8 cellular contexts compared by ENCODE assay signal in the genomic region with DNA sequence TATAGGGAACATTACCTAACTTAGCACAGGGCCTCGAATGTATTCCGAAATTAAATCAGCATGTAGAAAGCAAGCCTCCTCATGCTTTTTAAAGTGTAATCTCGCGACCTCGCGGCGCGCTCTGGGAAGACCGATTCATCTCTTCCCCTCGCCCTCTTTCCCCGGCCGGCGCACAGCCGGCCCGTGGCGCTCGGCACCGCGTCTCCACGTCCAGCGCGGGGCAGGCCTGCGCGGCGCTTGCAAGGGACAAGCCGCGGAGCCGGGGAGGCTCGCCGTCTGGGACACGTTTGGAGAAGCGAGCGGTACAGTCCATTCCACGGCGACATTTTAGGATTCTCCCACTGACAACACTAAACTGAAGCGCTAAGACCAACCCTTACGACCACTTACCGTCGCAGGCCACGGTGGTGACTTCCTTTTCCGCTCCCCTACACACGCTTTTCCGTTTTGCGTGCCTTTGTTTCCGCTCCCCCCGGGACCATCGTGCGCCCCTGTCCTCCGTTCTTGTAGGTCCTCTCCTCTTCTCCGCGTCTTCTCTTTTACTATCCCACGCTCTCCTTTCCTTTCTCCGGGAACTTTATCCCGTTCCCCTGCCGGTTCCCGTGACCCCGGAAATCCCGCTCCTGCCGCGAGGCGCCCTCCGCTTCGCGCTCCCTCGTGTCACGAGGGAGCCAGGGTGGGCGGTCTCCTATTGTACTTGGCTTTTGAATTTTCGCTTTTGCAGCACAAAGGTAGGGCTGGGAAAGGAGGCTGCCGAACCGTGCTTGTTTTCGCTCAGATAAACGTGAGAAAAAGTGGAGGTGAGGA. TPM values are rescaled to one million over a fixed set of nuclear protein-coding genes. Genes with fewer than 3 reads are reported as not detected.
DNase-seq lines count a peak whose midpoint lies in the region; ATAC-seq and TF ChIP-seq lines count a peak whose summit lies in the region.

A gene with protein sequence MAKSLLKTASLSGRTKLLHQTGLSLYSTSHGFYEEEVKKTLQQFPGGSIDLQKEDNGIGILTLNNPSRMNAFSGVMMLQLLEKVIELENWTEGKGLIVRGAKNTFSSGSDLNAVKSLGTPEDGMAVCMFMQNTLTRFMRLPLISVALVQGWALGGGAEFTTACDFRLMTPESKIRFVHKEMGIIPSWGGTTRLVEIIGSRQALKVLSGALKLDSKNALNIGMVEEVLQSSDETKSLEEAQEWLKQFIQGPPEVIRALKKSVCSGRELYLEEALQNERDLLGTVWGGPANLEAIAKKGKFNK (minus strand): TSS at position 664 of the 807 bp plus-strand sequence. CDS start 12,581 bp downstream, outside the sequence.

- no peaks in the 10 kb centered on the region for H3K9me3 ChIP-seq in left lung

- H3K4me1 ChIP-seq in left lung = peaks cover 9 to 75% of the 10 kb centered on the region in 2 donors

- peak within 1 kb of the TSS; percentile 87 to 91 for H3K27ac ChIP-seq in left lung

- no peak for DNase-seq in AG09309 (ENCODE audit: low read depth)
- peak; percentile 39 for DNase-seq in NCI-H446 treated with DMSO at 0.1 percent for 48 hours (lab: John Stamatoyannopoulos, UW)
- DNase-seq in activated CD4-positive, alpha-beta T cell treated with anti-CD3 and anti-CD28 coated beads for 1 hour = peak; percentile 53
- peak; percentile 60 for DNase-seq in dedifferentiated amniotic fluid mesenchymal stem cell (ENCODE audit: extremely low spot score)
- peak; percentile 74 to 94 for DNase-seq in left lung
- DNase-seq in stimulated activated CD4-positive, alpha-beta T cell treated with anti-CD3 and anti-CD28 coated beads, Interleukin-2, amount 100 ng/mL, for 4 hours (ENCODE audit: low read depth) = peak; percentile 59

- intact Hi-C loops in left lung (cut with DNase I) = no loop called here

- H3K27me3 ChIP-seq in left lung = no peaks in the 10 kb centered on the region

- ATAC-seq in GM19035 (IDR thresholded peaks at IDR 0.05; ENCODE audit: unreplicated experiment) (peak; percentile 83), HG03280 (IDR thresholded peaks at IDR 0.05; ENCODE audit: unreplicated experiment) (peak; percentile 67), left lung (peak; percentile 67)

- H3K4me3 ChIP-seq in AG09309 (ENCODE audit: control insufficient read depth, low read depth, low read length) = peak within 1 kb of the TSS; percentile 63
- H3K4me3 ChIP-seq in left lung = peak within 1 kb of the TSS; percentile 45 to 56

- TF ChIP-seq CTCF in AG09309 (IDR thresholded peaks at IDR 0.05; ENCODE audit: control insufficient read depth, insufficient read depth, low read depth, low read length, missing control alignments) = no peak
- TF ChIP-seq CTCF in left lung (IDR thresholded peaks at IDR 0.05) = no peak

- no peaks in the 10 kb centered on the region for H3K36me3 ChIP-seq in left lung

RNA-seq across cellular contexts. Expression of the gene that starts here (rescaled TPM):
- 10 to 100 TPM; 86.7 to 87.0 TPM for total RNA-seq in left lung
